ENCODE assay signal across 16 cellular contexts in genomic region chr18:62933261-62933887, GRCh38.
DNase-seq lines count a peak whose midpoint lies in the region; ATAC-seq and TF ChIP-seq lines count a peak whose summit lies in the region.
"Had no signal": no experiment of that assay in that cellular context is flagged by ENCODE, and none has a peak within 500 bp of the region (broad histone marks: within the 10 kb centered on the region; RNA-seq: fewer than 3 reads in every experiment).

No MANE protein-coding gene starts in this region.

- intact Hi-C loops in spleen (cut with DNase I; ENCODE audit: low total_unique reads), result no loop called here

- peaks cover 1% of the 10 kb centered on the region; the same call in 1 of the 2 replicates for H3K27me3 Mint-ChIP-seq in HFFc6 (ENCODE audit: insufficient read depth)

- no peak overlapping the region for H3K4me3 Mint-ChIP-seq in HFFc6
- H3K4me3 Mint-ChIP-seq: CD4-positive, alpha-beta memory T cell had no signal

- DNase-seq in NCI-H748 (lab: John Stamatoyannopoulos, UW; ENCODE audit: unreplicated experiment), result peak; percentile 44
- DNase-seq in NCI-H748 treated with DMSO at 0.1 percent for 48 hours (lab: John Stamatoyannopoulos, UW), result no peak
- peak; percentile 62 for DNase-seq in LNCaP clone FGC (ENCODE audit: low read depth)
- DNase-seq in left lobe of liver (ENCODE audit: low spot score), result no peak
- DNase-seq in spleen, result no peak
- no peak for DNase-seq in hepatic stellate cell (ENCODE audit: low spot score)
- DNase-seq in HFFc6, result no peak
- DNase-seq: BE2C; CD4-positive, alpha-beta memory T cell; DMS79 treated with DMSO at 0.1 percent for 48 hours; EL; HCEC 1CT had no signal

- peaks cover 16% of the 10 kb centered on the region for H3K9me3 Mint-ChIP-seq in HFFc6

- TF ChIP-seq CTCF in LNCaP clone FGC (IDR thresholded peaks at IDR 0.05; ENCODE audit: control insufficient read depth, extremely low read depth, insufficient read depth) (no peak), spleen (IDR thresholded peaks at IDR 0.05 in 8 of 11, conservative IDR thresholded peaks at IDR 0.05 in 3 of 11) (no peak), HFFc6 (IDR thresholded peaks at IDR 0.05) (no peak)

- H3K27ac Mint-ChIP-seq in HFFc6, result no peak overlapping the region; the same call in 1 of the 2 replicates
- H3K27ac Mint-ChIP-seq: CD4-positive, alpha-beta memory T cell had no signal

- no peak for TF ChIP-seq POLR2A in spleen (IDR thresholded peaks at IDR 0.05)

- peaks cover 0 to 20% (median 15%) of the 10 kb centered on the region in 8 donors for H3K9me3 ChIP-seq in spleen
- H3K9me3 ChIP-seq: BE2C had no signal

- 88 to 97% (median 93%) methylated on average over 2 of the region's 2 CpGs for WGBS in spleen, 5 donors

- no peaks in the 10 kb centered on the region for H3K36me3 ChIP-seq in spleen
- H3K36me3 ChIP-seq: BE2C had no signal

- H3K4me1 ChIP-seq in spleen, result peaks cover 0 to 16% (median 3%) of the 10 kb centered on the region in 6 donors
- H3K4me1 ChIP-seq: BE2C had no signal

- H3K27me3 ChIP-seq in spleen (replicated peaks in 1 of 7), result no peaks in the 10 kb centered on the region
- H3K27me3 ChIP-seq: BE2C had no signal

- ATAC-seq in left lobe of liver (peak; percentile 49), GM19455 (IDR thresholded peaks at IDR 0.05; ENCODE audit: unreplicated experiment) (no peak)
- ATAC-seq: K562 had no signal

- no peak overlapping the region for H3K27ac ChIP-seq in spleen
- H3K27ac ChIP-seq: C4-2B, HL-60 had no signal

- peaks cover 16% of the 10 kb centered on the region for H3K36me3 Mint-ChIP-seq in HFFc6 (ENCODE audit: low read depth)

- H3K4me1 Mint-ChIP-seq in HFFc6 (ENCODE audit: low read depth), result peaks cover 32% of the 10 kb centered on the region
- H3K4me1 Mint-ChIP-seq: CD4-positive, alpha-beta memory T cell had no signal

- H3K4me3 ChIP-seq in LNCaP clone FGC (ENCODE audit: low read depth, low read length) (no peak overlapping the region), spleen (no peak overlapping the region)
- H3K4me3 ChIP-seq: K562 had no signal

Comparison
In these comparisons a context has a peak if more than half of its experiments do, and no peak if none do; other contexts are left out.
1. DNase-seq: peak in NCI-H748 (single experiment) and LNCaP clone FGC (single experiment); none in NCI-H748 treated with DMSO at 0.1 percent for 48 hours (single experiment), left lobe of liver (single experiment), spleen (single experiment), hepatic stellate cell (single experiment) and HFFc6 (single experiment).